Comparison of ENCODE assay signal across 8 cellular contexts in genomic region chr1:44405041-44405803, GRCh38. TPM values are rescaled to one million over a fixed set of nuclear protein-coding genes. Genes with fewer than 3 reads are reported as not detected.
A peak's percentile ranks its signal among the peaks of the same experiment; 100 is the strongest.
DNase-seq lines count a peak whose midpoint lies in the region; ATAC-seq, FAIRE-seq and TF ChIP-seq lines count a peak whose summit lies in the region.

RNF220 (plus strand) TSS chr1:44405255.

- no peaks in the 10 kb centered on the region for H3K79me2 ChIP-seq in DND-41 (ENCODE audit: insufficient read depth, low read length)

- no peaks in the 10 kb centered on the region for H3K9me3 Mint-ChIP-seq in chondrocyte (ENCODE audit: low read depth)

- no peak for FAIRE-seq in kidney (lab: Jason Lieb, UNC)

- H3K27me3 ChIP-seq in DND-41 (ENCODE audit: insufficient read depth, low read length, poor library complexity): peaks cover 76% of the 10 kb centered on the region
- peaks cover 83% of the 10 kb centered on the region for H3K27me3 ChIP-seq in skeletal muscle satellite cell (ENCODE audit: control insufficient read depth, insufficient read depth, low read length)

- no peaks in the 10 kb centered on the region for H3K36me3 ChIP-seq in DND-41 (ENCODE audit: insufficient read depth, low read length)
- H3K36me3 ChIP-seq in kidney (ENCODE audit: control insufficient read depth in 1 of 2, insufficient read depth in 2 of 2, low read length in 2 of 2): no peaks in the 10 kb centered on the region
- H3K36me3 ChIP-seq in skeletal muscle satellite cell (ENCODE audit: insufficient read depth, low read length): no peaks in the 10 kb centered on the region

- intact Hi-C loops in kidney (cut with DNase I): no loop called here

- no peak within 1 kb of the TSS for H3K27ac ChIP-seq in DND-41 (ENCODE audit: low read length)
- no peak within 1 kb of the TSS for H3K27ac ChIP-seq in kidney (ENCODE audit: low read depth in 2 of 2, low read length in 2 of 2)

- no peak within 1 kb of the TSS for H3K4me3 ChIP-seq in DND-41 (ENCODE audit: low read depth in 1 of 2, low read length in 2 of 2)
- H3K4me3 ChIP-seq in kidney (ENCODE audit: low read length in 2 of 2): peak within 1 kb of the TSS; percentile 42 to 51
- peak within 1 kb of the TSS; percentile 69 for H3K4me3 ChIP-seq in skeletal muscle satellite cell (ENCODE audit: low read length)

- no peak for TF ChIP-seq CTCF in DND-41 (IDR thresholded peaks at IDR 0.05; ENCODE audit: borderline replicate concordance, extremely low read depth, low read length, poor library complexity, severe bottlenecking)
- TF ChIP-seq CTCF in chondrocyte (IDR thresholded peaks at IDR 0.05): peak; percentile 44
- TF ChIP-seq CTCF in kidney (IDR thresholded peaks at IDR 0.05; ENCODE audit: borderline replicate concordance, extremely low read depth, insufficient read depth): no peak

- H3K27me3 Mint-ChIP-seq in T-helper 17 cell (peaks cover 45% of the 10 kb centered on the region), chondrocyte (ENCODE audit: low read depth) (peaks cover 26% of the 10 kb centered on the region)

- DNase-seq in DND-41 (no peak), NCI-H1092 (lab: John Stamatoyannopoulos, UW) (peak; percentile 52), T-helper 17 cell (no peak), chondrocyte (ENCODE audit: low spot score) (no peak), kidney (peak; percentile 78)

- H3K4me2 ChIP-seq in DND-41 (ENCODE audit: insufficient read depth, low read length) (no peak within 1 kb of the TSS), skeletal muscle satellite cell (ENCODE audit: low read length) (peak within 1 kb of the TSS; percentile 93)

- H3K27ac Mint-ChIP-seq in T-helper 17 cell (no peak within 1 kb of the TSS), chondrocyte (ENCODE audit: unreplicated experiment) (peak within 1 kb of the TSS; percentile 89)

- peak; percentile 44; the same call in 2 of the 3 replicates for ATAC-seq in DND-41 (ENCODE audit: insufficient read depth, low read depth)
- peak; percentile 60 for ATAC-seq in T-helper 17 cell
- ATAC-seq in HG03095 (IDR thresholded peaks at IDR 0.05; ENCODE audit: unreplicated experiment): no peak
- ATAC-seq in GM18868 (IDR thresholded peaks at IDR 0.05; ENCODE audit: unreplicated experiment): no peak

- H3K9ac ChIP-seq in DND-41 (ENCODE audit: low read depth, low read length) (no peak within 1 kb of the TSS), kidney (ENCODE audit: low read length in 2 of 2) (no peak within 1 kb of the TSS), skeletal muscle satellite cell (ENCODE audit: low read depth, low read length) (peak within 1 kb of the TSS; percentile 16)

- H4K20me1 ChIP-seq in DND-41 (ENCODE audit: insufficient read depth, low read length): no peaks in the 10 kb centered on the region

- H3K9me3 ChIP-seq in DND-41 (ENCODE audit: insufficient read depth, low read length, severe bottlenecking) (no peaks in the 10 kb centered on the region), T-helper 17 cell (ENCODE audit: control insufficient read depth, low read length, poor library complexity, severe bottlenecking) (no peaks in the 10 kb centered on the region), kidney (ENCODE audit: control insufficient read depth in 1 of 2, low read length in 2 of 2) (no peaks in the 10 kb centered on the region), skeletal muscle satellite cell (replicated peaks; ENCODE audit: low read length) (no peaks in the 10 kb centered on the region)

- H3K4me1 Mint-ChIP-seq in T-helper 17 cell: peaks cover 17% of the 10 kb centered on the region
- H3K4me1 Mint-ChIP-seq in chondrocyte (ENCODE audit: low read depth): peaks cover 39% of the 10 kb centered on the region

- H3K4me1 ChIP-seq in DND-41 (ENCODE audit: insufficient read depth, low read length): no peaks in the 10 kb centered on the region
- H3K4me1 ChIP-seq in kidney (ENCODE audit: control insufficient read depth in 1 of 2, insufficient read depth in 1 of 2, low read depth in 1 of 2, low read length in 2 of 2): peaks cover 0 to 20% of the 10 kb centered on the region in 2 donors
- peaks cover 20% of the 10 kb centered on the region for H3K4me1 ChIP-seq in skeletal muscle satellite cell (ENCODE audit: control insufficient read depth, insufficient read depth, low read length)

- no peak within 1 kb of the TSS for H2AFZ ChIP-seq in DND-41 (ENCODE audit: low read depth, low read length)

- H3K36me3 Mint-ChIP-seq in T-helper 17 cell (ENCODE audit: low read depth): peaks cover 6% of the 10 kb centered on the region
- peaks cover 4% of the 10 kb centered on the region for H3K36me3 Mint-ChIP-seq in chondrocyte (ENCODE audit: low read depth)

- H3K4me3 Mint-ChIP-seq in T-helper 17 cell: peak within 1 kb of the TSS; percentile 94
- peak within 1 kb of the TSS; percentile 90 for H3K4me3 Mint-ChIP-seq in chondrocyte (ENCODE audit: unreplicated experiment)

RNA-seq across cellular contexts. Expression of gene RNF220, which starts in this region (rescaled TPM):
- total RNA-seq in T-helper 17 cell (10 to 100 TPM; 84.8 to 95.2 TPM), chondrocyte (58.4 to 59.3 TPM (median 58.8 TPM) in 3 replicates), kidney (66.9 TPM)
- polyA plus RNA-seq in kidney (ENCODE audit: insufficient read depth, low read depth, low replicate concordance): 69.0 TPM
- total RNA-seq in skeletal muscle satellite cell (2012; rRNA removed): 44.3 and 54.5 TPM in 2 replicates

Comparison
In these comparisons a context has a peak if more than half of its experiments do, and no peak if none do; other contexts are left out.
1. ATAC-seq: peak in DND-41 (single experiment) and T-helper 17 cell (single experiment); none in HG03095 (single experiment) and GM18868 (single experiment).
2. DNase-seq: peak in NCI-H1092 (single experiment) and kidney (single experiment); none in DND-41 (single experiment), T-helper 17 cell (0 of 3) and chondrocyte (single experiment).
3. H3K4me3 ChIP-seq: peak in kidney (2 of 2) and skeletal muscle satellite cell (single experiment); none in DND-41 (0 of 2).